8 cellular contexts compared by ENCODE assay signal in the genomic region with DNA sequence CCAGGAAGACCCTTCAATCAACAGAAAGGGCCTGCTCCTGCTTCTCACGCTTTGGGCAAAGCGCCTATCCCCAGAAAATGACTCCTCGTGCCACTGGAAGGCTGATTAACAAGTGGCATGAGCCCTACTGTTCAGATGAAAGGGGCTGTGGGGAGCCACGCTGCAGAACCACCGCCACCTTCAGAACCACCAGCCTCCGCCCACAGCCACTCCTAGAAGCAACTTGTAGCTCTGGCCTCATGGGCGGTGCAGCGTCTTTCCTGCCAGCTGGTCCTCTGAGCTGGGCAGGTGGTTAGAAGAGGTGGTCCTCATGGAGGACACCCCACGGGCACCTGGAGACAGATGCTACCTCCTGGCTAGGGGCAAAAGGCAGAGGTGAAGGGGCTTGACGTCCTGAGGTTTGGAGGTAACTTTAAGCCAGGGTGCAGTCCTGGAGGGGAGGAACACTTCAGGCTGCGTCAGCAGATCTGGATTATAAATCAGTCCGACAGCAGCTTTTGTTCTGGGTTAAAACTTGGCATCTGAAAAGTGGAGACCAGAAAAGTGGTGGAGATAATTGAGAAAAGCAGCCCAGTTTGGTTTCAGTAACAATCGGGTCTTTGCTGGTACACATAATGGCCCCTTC. TPM values are rescaled to one million over a fixed set of nuclear protein-coding genes. Genes with fewer than 3 reads are reported as not detected.
DNase-seq lines count a peak whose midpoint lies in the region; ATAC-seq and TF ChIP-seq lines count a peak whose summit lies in the region.

No MANE protein-coding gene starts in this region.

- H2AFZ ChIP-seq in neuron (ENCODE audit: low read depth, low read length): no peak overlapping the region

- H3K27ac ChIP-seq in esophagus squamous epithelium: peak overlapping the region; percentile 95 to 100 (median 97)

- peaks cover 7% of the 10 kb centered on the region for H3K27me3 Mint-ChIP-seq in activated T-cell treated with anti-CD3 and anti-CD28 coated beads, Interleukin-2, amount 50 U/mL, for 24 hours

- peaks cover 2% of the 10 kb centered on the region for H3K36me3 Mint-ChIP-seq in activated T-cell treated with anti-CD3 and anti-CD28 coated beads, Interleukin-2, amount 50 U/mL, for 24 hours (ENCODE audit: low read depth)

- H3K4me3 ChIP-seq in BJ (ENCODE audit: low read depth, low read length) (peak overlapping the region; percentile 95), esophagus squamous epithelium (peak overlapping the region; percentile 65 to 94 (median 78)), neuron (ENCODE audit: low read length) (peak overlapping the region; percentile 76)

- no peaks in the 10 kb centered on the region for H3K9me3 Mint-ChIP-seq in activated T-cell treated with anti-CD3 and anti-CD28 coated beads, Interleukin-2, amount 50 U/mL, for 24 hours

- peaks cover 3% of the 10 kb centered on the region; the same call in 1 of the 2 replicates for H3K27me3 ChIP-seq in BJ (ENCODE audit: control insufficient read depth, insufficient read depth, low read length)
- no peaks in the 10 kb centered on the region for H3K27me3 ChIP-seq in esophagus squamous epithelium
- no peaks in the 10 kb centered on the region for H3K27me3 ChIP-seq in neuron (ENCODE audit: insufficient read depth, low read length)

- H3K4me1 Mint-ChIP-seq in activated T-cell treated with anti-CD3 and anti-CD28 coated beads, Interleukin-2, amount 50 U/mL, for 24 hours (ENCODE audit: low read depth): peaks cover 58% of the 10 kb centered on the region

- TF ChIP-seq CTCF in BJ (IDR thresholded peaks at IDR 0.05; ENCODE audit: insufficient read depth, low read depth, low read length) (no peak), esophagus squamous epithelium (IDR thresholded peaks at IDR 0.05) (no peak)

- POLR2A ChIA-PET in BJ (lab: Charles Lee): no interaction called here

- DNase-seq in BJ (ENCODE audit: low read depth): no peak
- peak; percentile 30 for DNase-seq in NCI-H146 treated with DMSO at 0.1 percent for 48 hours (lab: John Stamatoyannopoulos, UW; ENCODE audit: unreplicated experiment)
- DNase-seq in activated T-cell treated with anti-CD3 and anti-CD28 coated beads, Interleukin-2, amount 50 U/mL, for 24 hours: peak; percentile 68
- no peak for DNase-seq in esophagus squamous epithelium (lab: John Stamatoyannopoulos, UW)

- H3K4me1 ChIP-seq in esophagus squamous epithelium: peaks cover 49 to 90% (median 70%) of the 10 kb centered on the region in 3 donors
- H3K4me1 ChIP-seq in neuron (ENCODE audit: insufficient read depth, low read length): peaks cover 23% of the 10 kb centered on the region

- H3K9me3 ChIP-seq in esophagus squamous epithelium (no peaks in the 10 kb centered on the region), neuron (ENCODE audit: low read length) (no peaks in the 10 kb centered on the region)

- H3K36me3 ChIP-seq in BJ (ENCODE audit: control insufficient read depth, insufficient read depth, low read length): peaks cover 11% of the 10 kb centered on the region
- H3K36me3 ChIP-seq in esophagus squamous epithelium: peaks cover 0 to 19% (median 5%) of the 10 kb centered on the region in 3 donors
- peaks cover 19% of the 10 kb centered on the region for H3K36me3 ChIP-seq in neuron (ENCODE audit: insufficient read depth, low read length)

- H3K27ac Mint-ChIP-seq in activated T-cell treated with anti-CD3 and anti-CD28 coated beads, Interleukin-2, amount 50 U/mL, for 24 hours: peak overlapping the region; percentile 72

- TF ChIP-seq POLR2A in esophagus squamous epithelium (IDR thresholded peaks at IDR 0.05): peak in 2 of 4 donors; percentile 29 to 46

- peak overlapping the region; percentile 73 for H3K4me3 Mint-ChIP-seq in activated T-cell treated with anti-CD3 and anti-CD28 coated beads, Interleukin-2, amount 50 U/mL, for 24 hours

- intact Hi-C loops in esophagus squamous epithelium (cut with DNase I): no loop called here

- CTCF ChIA-PET in BJ (lab: Yijun Ruan, JAX): interaction anchor here (0.8 to 2.2 kb wide), 2 partner anchors 13 to 36 kb away, joined by 3 to 14 read pairs; partner anchors contain the start of gene ANKRD39

- 5 to 6% methylated on average over 7 to 10 of the region's 13 CpGs for WGBS in esophagus squamous epithelium, 2 donors

- ATAC-seq in HG03342 (IDR thresholded peaks at IDR 0.05; ENCODE audit: unreplicated experiment) (no peak), GM18867 (IDR thresholded peaks at IDR 0.05; ENCODE audit: unreplicated experiment) (no peak), HG03457 (IDR thresholded peaks at IDR 0.05; ENCODE audit: unreplicated experiment) (no peak)

RNA-seq across cellular contexts. Expression of gene SEMA4C, which starts 0.9 kb away (rescaled TPM):
- 16.4 and 29.7 TPM in 2 replicates for polyA plus RNA-seq in BJ (2011; rRNA removed)
- polyA minus RNA-seq in BJ (2011; rRNA and poly(A)+ RNA removed): 20.4 and 24.4 TPM in 2 replicates
- total RNA-seq in esophagus squamous epithelium: 10 to 100 TPM in 2 of 4 donors, 1 to 10 TPM in 2; 7.4 to 23.8 (median 12.8) TPM

RNA-seq across cellular contexts. Expression of gene ANKRD39, which starts 12.9 kb away (rescaled TPM):
- polyA plus RNA-seq in BJ (2011; rRNA removed): 6.8 and 8.1 TPM in 2 replicates
- polyA minus RNA-seq in BJ (2011; rRNA and poly(A)+ RNA removed): 4.5 and 6.4 TPM in 2 replicates
- 10 to 100 TPM in 3 of 4 donors, 1 to 10 TPM in 1; 7.1 to 17.2 (median 14.0) TPM for total RNA-seq in esophagus squamous epithelium

RNA-seq across cellular contexts. Expression of gene ANKRD23, which starts 26.9 kb away (rescaled TPM):
- 0.85 and 1.4 TPM in 2 replicates for polyA plus RNA-seq in BJ (2011; rRNA removed)
- 0.90 and 1.9 TPM in 2 replicates for polyA minus RNA-seq in BJ (2011; rRNA and poly(A)+ RNA removed)
- total RNA-seq in esophagus squamous epithelium: 1 to 10 TPM in 3 of 4 donors, under 1 TPM in 1; 1.00 to 3.4 (median 2.1) TPM

RNA-seq across cellular contexts. Expression of gene CNNM3, which starts 54.7 kb away (rescaled TPM):
- polyA plus RNA-seq in BJ (2011; rRNA removed): 7.6 and 9.8 TPM in 2 replicates
- 14.7 and 18.2 TPM in 2 replicates for polyA minus RNA-seq in BJ (2011; rRNA and poly(A)+ RNA removed)
- total RNA-seq in esophagus squamous epithelium: 10 to 100 TPM in 1 of 4 donors, 1 to 10 TPM in 3; 3.7 to 10.2 (median 5.5) TPM

Comparison
In these comparisons a context has a peak if more than half of its experiments do, and no peak if none do; other contexts are left out.
1. DNase-seq: peak in NCI-H146 treated with DMSO at 0.1 percent for 48 hours (single experiment) and activated T-cell treated with anti-CD3 and anti-CD28 coated beads, Interleukin-2, amount 50 U/mL, for 24 hours (single experiment); none in BJ (single experiment) and esophagus squamous epithelium (single experiment).
2. Peak in every context shown above with its lines, with median percentiles within 50 percentile points of each other: H3K4me3 ChIP-seq.